16 cellular contexts compared by ENCODE assay signal in genomic region chr7:66735850-66736249, GRCh38.
"Had no signal": no experiment of that assay in that cellular context is flagged by ENCODE, and none has a peak within 500 bp of the region (broad histone marks: within the 10 kb centered on the region; RNA-seq: fewer than 3 reads in every experiment).

No MANE protein-coding gene starts in this region.

- H3K4me3 Mint-ChIP-seq: activated T-cell treated with anti-CD3 and anti-CD28 coated beads, Interleukin-2, amount 50 U/mL, for 72 hours; T-helper 2 cell treated with Interferon-gamma antibody and Interleukin-4, amounts not matched to agents 5 μg/mL and 100 μg/mL, for 36 hours had no signal

- H3K27me3 ChIP-seq: ascending aorta, breast epithelium, pancreas, thyroid gland had no signal

- ATAC-seq: activated T-cell treated with anti-CD3 and anti-CD28 coated beads, Interleukin-2, amount 50 U/mL, for 72 hours; left ventricle myocardium superior; pancreas had no signal

- H3K27ac Mint-ChIP-seq: activated T-cell treated with anti-CD3 and anti-CD28 coated beads, Interleukin-2, amount 50 U/mL, for 72 hours; T-helper 2 cell treated with Interferon-gamma antibody and Interleukin-4, amounts not matched to agents 5 μg/mL and 100 μg/mL, for 36 hours had no signal

- H3K4me1 ChIP-seq: breast epithelium, thyroid gland had no signal

- DNase-seq: activated CD4-positive, alpha-beta T cell treated with anti-CD3 and anti-CD28 coated beads, Interleukin-2, amount 50 U/mL, for 48 hours; activated gamma-delta T cell treated with Interleukin-2 at 50 U/mL for 16 hours; activated T-cell treated with anti-CD3 and anti-CD28 coated beads, Interleukin-2, amount 50 U/mL, for 72 hours; cerebellar nuclear complex; effector CD8-positive, alpha-beta T cell; foreskin fibroblast; hypothalamus; kidney glomerular epithelial cell; left ventricle myocardium superior; mesenchymal stem cell; pancreas; stimulated activated CD4-positive, alpha-beta T cell treated with anti-CD3 and anti-CD28 coated beads, Interleukin-2, amount 100 ng/mL, for 24 hours; thyroid gland had no signal

- H3K36me3 ChIP-seq: breast epithelium, pancreas, thyroid gland had no signal

- H3K9me3 ChIP-seq: pancreas, thyroid gland had no signal

- H3K4me3 ChIP-seq: ascending aorta, breast epithelium, pancreas, thyroid gland had no signal

- H3K27ac ChIP-seq: ascending aorta, breast epithelium, pancreas, thyroid gland had no signal
